Comparison of ENCODE assay signal across 14 cellular contexts in the genomic region with DNA sequence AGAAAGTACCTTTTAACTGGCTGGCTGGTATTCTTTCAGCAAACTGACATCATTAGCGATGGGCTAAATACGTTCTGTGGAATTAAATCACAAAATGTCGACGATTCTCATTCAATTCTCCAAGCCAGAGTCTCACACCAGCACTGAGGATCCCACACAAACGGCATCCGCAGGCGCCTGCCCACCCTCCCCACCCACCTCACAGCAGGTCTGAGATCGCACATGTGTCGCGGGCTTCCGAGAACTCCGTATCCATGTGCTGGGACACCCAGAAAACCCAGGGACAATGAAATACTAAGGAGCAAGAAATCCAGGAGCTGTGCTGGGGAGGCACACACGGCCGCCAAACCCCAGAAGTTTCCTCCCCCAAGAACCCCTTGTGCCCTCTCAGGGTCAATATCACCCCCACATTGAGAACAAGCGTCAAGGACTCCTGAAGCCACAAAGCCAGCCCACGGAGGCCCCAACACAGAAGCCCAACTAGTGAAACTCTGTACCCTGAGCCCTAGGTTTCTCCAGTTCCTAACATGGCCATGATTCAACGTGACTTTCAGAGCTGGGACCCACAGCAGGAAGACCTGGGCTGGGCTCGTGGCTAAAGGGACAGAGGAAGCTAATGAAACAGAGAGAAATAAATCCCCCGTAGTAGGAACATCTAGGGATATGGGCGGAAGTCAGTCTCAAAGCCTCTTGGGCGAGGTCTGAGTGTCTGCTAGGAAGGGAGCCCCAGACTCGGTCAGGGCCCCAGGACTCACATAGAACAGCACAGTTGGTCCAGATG. TPM values are rescaled to one million over a fixed set of nuclear protein-coding genes. Genes with fewer than 3 reads are reported as not detected.
DNase-seq lines count a peak whose midpoint lies in the region; ATAC-seq and TF ChIP-seq lines count a peak whose summit lies in the region.
"Had no signal": no experiment of that assay in that cellular context is flagged by ENCODE, and none has a peak within 500 bp of the region (broad histone marks: within the 10 kb centered on the region; RNA-seq: fewer than 3 reads in every experiment).

No MANE protein-coding gene starts in this region.

- no peaks in the 10 kb centered on the region for H3K27me3 Mint-ChIP-seq in Caco-2 (ENCODE audit: insufficient read depth, unreplicated experiment)

- DNase-seq in Caco-2 (no peak), islet precursor cell (peak; percentile 44), sciatic nerve (ENCODE audit: low spot score) (peak; percentile 42), NOMO-1 treated with DMSO at 0.1 percent for 48 hours (lab: John Stamatoyannopoulos, UW; ENCODE audit: unreplicated experiment) (no peak), dedifferentiated amniotic fluid mesenchymal stem cell (ENCODE audit: extremely low spot score) (no peak), NCI-H2196 treated with DMSO at 0.1 percent for 48 hours (lab: John Stamatoyannopoulos, UW; ENCODE audit: unreplicated experiment) (no peak), Ammon's horn (ENCODE audit: low spot score) (no peak)
- DNase-seq: foreskin fibroblast; NCI-H1436; SHP77; stimulated activated naive CD8-positive, alpha-beta T cell treated with anti-CD3 and anti-CD28 coated beads, Interleukin-15, Interleukin-2, amounts not matched to agents 100 U/mL and 50 U/mL, for 24 hours had no signal

- CTCF ChIA-PET in Caco-2 (lab: Charles Lee): no interaction called here

- intact Hi-C loops in Caco-2 (cut with micrococcal nuclease; ENCODE audit: unreplicated experiment): no loop called here
- intact Hi-C loops in sciatic nerve (cut with DNase I): no loop called here

- H3K4me3 Mint-ChIP-seq in Caco-2 (ENCODE audit: unreplicated experiment): no peak overlapping the region

- H3K4me3 ChIP-seq in Caco-2 (ENCODE audit: low read depth, low read length): no peak overlapping the region
- H3K4me3 ChIP-seq: prostate gland had no signal

- peaks cover 13% of the 10 kb centered on the region for H3K4me1 Mint-ChIP-seq in Caco-2 (ENCODE audit: low read depth, unreplicated experiment)

- H3K27ac ChIP-seq in VCaP: peak overlapping the region; percentile 97

- no peaks in the 10 kb centered on the region for H3K9me3 Mint-ChIP-seq in Caco-2 (ENCODE audit: unreplicated experiment)
- H3K9me3 Mint-ChIP-seq: activated naive CD4-positive, alpha-beta T cell treated with anti-CD3 and anti-CD28 coated beads, Interleukin-2, amount 50 U/mL, for 72 hours had no signal

- POLR2A ChIA-PET in Caco-2 (lab: Charles Lee): no interaction called here

- BruUV-seq in Caco-2 (replicated peaks; lab: Mats Ljungman, UMichigan): no TSS peak

- no peaks in the 10 kb centered on the region for H3K9me3 ChIP-seq in Caco-2
- H3K9me3 ChIP-seq: prostate gland had no signal

- no peak for ATAC-seq in sciatic nerve
- ATAC-seq: activated naive CD4-positive, alpha-beta T cell treated with anti-CD3 and anti-CD28 coated beads, Interleukin-2, amount 50 U/mL, for 72 hours; stimulated activated naive CD8-positive, alpha-beta T cell treated with anti-CD3 and anti-CD28 coated beads, Interleukin-15, Interleukin-2, amounts not matched to agents 100 U/mL and 50 U/mL, for 24 hours had no signal

- H3K27me3 ChIP-seq in Caco-2 (replicated peaks; ENCODE audit: control insufficient read depth, insufficient read depth, low read length): no peaks in the 10 kb centered on the region

- 0 out of 2 replicates have a peak, but pooled peaks cover 1% of the 10 kb centered on the region for H3K36me3 ChIP-seq in Caco-2 (ENCODE audit: control insufficient read depth, insufficient read depth, low read length)
- H3K36me3 ChIP-seq: prostate gland had no signal

- peaks cover 22% of the 10 kb centered on the region for H3K36me3 Mint-ChIP-seq in Caco-2 (ENCODE audit: insufficient read depth, unreplicated experiment)
- H3K36me3 Mint-ChIP-seq: activated naive CD4-positive, alpha-beta T cell treated with anti-CD3 and anti-CD28 coated beads, Interleukin-2, amount 50 U/mL, for 72 hours had no signal

- peaks cover 42% of the 10 kb centered on the region for H3K4me1 ChIP-seq in Caco-2

- TF ChIP-seq CTCF in Caco-2 (IDR thresholded peaks at IDR 0.05; ENCODE audit: insufficient read depth in 1 of 2, low read depth in 1 of 2, low read length in 1 of 2, severe bottlenecking in 1 of 2, unreplicated experiment in 1 of 2) (no peak), VCaP (conservative IDR thresholded peaks at IDR 0.05) (no peak)

- peak overlapping the region; percentile 42 for H3K27ac Mint-ChIP-seq in Caco-2 (ENCODE audit: unreplicated experiment)

RNA-seq across cellular contexts. Expression of a gene that starts 8.0 kb away (rescaled TPM):
- 64.6 and 78.3 TPM in 2 replicates for total RNA-seq in Caco-2 (2022)
- total RNA-seq in sciatic nerve: 60.5 TPM

Comparison
In these comparisons a context has a peak if more than half of its experiments do, and no peak if none do; other contexts are left out.
1. DNase-seq: peak in islet precursor cell (single experiment) and sciatic nerve (single experiment); none in Caco-2 (0 of 2), NOMO-1 treated with DMSO at 0.1 percent for 48 hours (single experiment), dedifferentiated amniotic fluid mesenchymal stem cell (single experiment), NCI-H2196 treated with DMSO at 0.1 percent for 48 hours (single experiment) and Ammon's horn (single experiment).